In the genomic region with DNA sequence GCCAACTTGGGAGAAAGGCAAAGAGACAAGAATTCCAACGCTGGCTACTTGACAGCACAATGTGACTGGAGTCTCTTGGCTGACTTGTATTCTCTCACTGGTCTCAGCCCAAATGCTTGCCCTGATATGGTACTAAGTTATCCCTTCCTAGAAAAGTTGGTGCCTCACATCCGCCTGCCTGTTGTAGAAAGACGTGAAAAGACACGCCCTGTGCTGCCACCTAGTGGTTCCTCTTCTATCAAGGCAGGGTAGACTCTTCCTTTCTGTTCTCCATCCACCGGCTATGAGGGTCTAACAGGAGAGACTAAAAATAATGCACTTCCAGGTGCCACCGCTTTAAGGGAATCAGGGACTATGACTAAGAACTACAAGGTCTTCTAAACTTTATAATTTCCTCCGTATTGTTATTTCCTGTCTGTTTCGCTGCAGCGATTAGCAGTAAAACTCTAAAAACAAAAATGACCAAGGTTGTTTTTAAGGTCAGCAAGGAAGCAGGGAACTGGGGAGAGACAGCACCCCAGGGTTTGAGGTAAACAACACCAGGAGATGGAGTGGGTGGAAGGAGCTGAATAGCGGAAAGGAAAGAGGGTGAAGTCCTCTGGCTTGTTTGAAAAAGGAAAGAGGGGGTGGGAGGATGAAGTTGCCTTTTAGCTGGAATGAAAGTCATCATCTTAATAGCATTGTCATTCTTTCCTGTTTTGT, we compare ENCODE assay signal across 1 cellular context.
TF ChIP-seq lines count a peak whose summit lies in the region.

No MANE protein-coding gene starts in this region.

TF ChIP-seq in GM12878, 131 proteins besides CTCF, POLR2A, EP300 and RAD21 (continued from another document):
- TF ChIP-seq, protein P1, sequence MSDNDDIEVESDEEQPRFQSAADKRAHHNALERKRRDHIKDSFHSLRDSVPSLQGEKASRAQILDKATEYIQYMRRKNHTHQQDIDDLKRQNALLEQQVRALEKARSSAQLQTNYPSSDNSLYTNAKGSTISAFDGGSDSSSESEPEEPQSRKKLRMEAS (IDR thresholded peaks at IDR 0.05; ENCODE audit: low read depth, low read length), result no peak
- TF ChIP-seq CHD4 (IDR thresholded peaks at IDR 0.05) (no peak), BHLHE40 (IDR thresholded peaks at IDR 0.05; ENCODE audit: borderline replicate concordance in 1 of 2, low read depth in 2 of 2, low read length in 1 of 2) (no peak), ETV6 (conservative IDR thresholded peaks at IDR 0.05 in 1 of 2, IDR thresholded peaks at IDR 0.05 in 1 of 2; ENCODE audit: borderline replicate concordance in 1 of 2, low read depth in 1 of 2) (no peak), EZH2 (IDR thresholded peaks at IDR 0.05; ENCODE audit: borderline replicate concordance, control insufficient read depth, low read depth, low read length) (no peak), CHD2 (IDR thresholded peaks at IDR 0.05; ENCODE audit: borderline replicate concordance, low read depth, low read length) (no peak), ATF7 (IDR thresholded peaks at IDR 0.05; ENCODE audit: low read depth) (no peak), WRNIP1 (IDR thresholded peaks at IDR 0.05; ENCODE audit: borderline replicate concordance, low read depth, low read length) (peak; percentile 71; the same call in 1 of the 2 replicates), SREBF1 (IDR thresholded peaks at IDR 0.05; ENCODE audit: low read length) (no peak), IKZF2 (IDR thresholded peaks at IDR 0.05) (no peak), IRF4 (IDR thresholded peaks at IDR 0.05; ENCODE audit: low read depth, low read length) (peak; percentile 60; the same call in 1 of the 2 replicates), YY1 (IDR thresholded peaks at IDR 0.05; ENCODE audit: low read depth, low read length) (peak; percentile 62; the same call in 1 of the 2 replicates), LARP7 (IDR thresholded peaks at IDR 0.05) (no peak), SRF (IDR thresholded peaks at IDR 0.05; ENCODE audit: low read depth in 2 of 2, low read length in 2 of 2) (no peak), HDAC6 (IDR thresholded peaks at IDR 0.05; ENCODE audit: unreplicated experiment) (no peak), MXI1 (IDR thresholded peaks at IDR 0.05; ENCODE audit: low read depth, low read length) (0 out of 2 replicates have a peak, but pooled peaks have one; percentile 47), CEBPB (IDR thresholded peaks at IDR 0.05; ENCODE audit: borderline replicate concordance in 1 of 2, low read depth in 2 of 2, low read length in 2 of 2) (no peak), SIN3A (IDR thresholded peaks at IDR 0.05; ENCODE audit: low read depth, low read length) (no peak), ZNF384 (IDR thresholded peaks at IDR 0.05; ENCODE audit: borderline replicate concordance, low read depth, low read length) (no peak)
- TF ChIP-seq, protein P2, sequence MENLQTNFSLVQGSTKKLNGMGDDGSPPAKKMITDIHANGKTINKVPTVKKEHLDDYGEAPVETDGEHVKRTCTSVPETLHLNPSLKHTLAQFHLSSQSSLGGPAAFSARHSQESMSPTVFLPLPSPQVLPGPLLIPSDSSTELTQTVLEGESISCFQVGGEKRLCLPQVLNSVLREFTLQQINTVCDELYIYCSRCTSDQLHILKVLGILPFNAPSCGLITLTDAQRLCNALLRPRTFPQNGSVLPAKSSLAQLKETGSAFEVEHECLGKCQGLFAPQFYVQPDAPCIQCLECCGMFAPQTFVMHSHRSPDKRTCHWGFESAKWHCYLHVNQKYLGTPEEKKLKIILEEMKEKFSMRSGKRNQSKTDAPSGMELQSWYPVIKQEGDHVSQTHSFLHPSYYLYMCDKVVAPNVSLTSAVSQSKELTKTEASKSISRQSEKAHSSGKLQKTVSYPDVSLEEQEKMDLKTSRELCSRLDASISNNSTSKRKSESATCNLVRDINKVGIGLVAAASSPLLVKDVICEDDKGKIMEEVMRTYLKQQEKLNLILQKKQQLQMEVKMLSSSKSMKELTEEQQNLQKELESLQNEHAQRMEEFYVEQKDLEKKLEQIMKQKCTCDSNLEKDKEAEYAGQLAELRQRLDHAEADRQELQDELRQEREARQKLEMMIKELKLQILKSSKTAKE (IDR thresholded peaks at IDR 0.05; ENCODE audit: low read depth, poor library complexity, severe bottlenecking), result peak; percentile 18
- TF ChIP-seq, protein P3, sequence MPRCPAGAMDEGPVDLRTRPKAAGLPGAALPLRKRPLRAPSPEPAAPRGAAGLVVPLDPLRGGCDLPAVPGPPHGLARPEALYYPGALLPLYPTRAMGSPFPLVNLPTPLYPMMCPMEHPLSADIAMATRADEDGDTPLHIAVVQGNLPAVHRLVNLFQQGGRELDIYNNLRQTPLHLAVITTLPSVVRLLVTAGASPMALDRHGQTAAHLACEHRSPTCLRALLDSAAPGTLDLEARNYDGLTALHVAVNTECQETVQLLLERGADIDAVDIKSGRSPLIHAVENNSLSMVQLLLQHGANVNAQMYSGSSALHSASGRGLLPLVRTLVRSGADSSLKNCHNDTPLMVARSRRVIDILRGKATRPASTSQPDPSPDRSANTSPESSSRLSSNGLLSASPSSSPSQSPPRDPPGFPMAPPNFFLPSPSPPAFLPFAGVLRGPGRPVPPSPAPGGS (IDR thresholded peaks at IDR 0.05; ENCODE audit: borderline replicate concordance, insufficient read depth, low read depth, low read length, poor library complexity, severe bottlenecking), result no peak
- TF ChIP-seq, protein P4, sequence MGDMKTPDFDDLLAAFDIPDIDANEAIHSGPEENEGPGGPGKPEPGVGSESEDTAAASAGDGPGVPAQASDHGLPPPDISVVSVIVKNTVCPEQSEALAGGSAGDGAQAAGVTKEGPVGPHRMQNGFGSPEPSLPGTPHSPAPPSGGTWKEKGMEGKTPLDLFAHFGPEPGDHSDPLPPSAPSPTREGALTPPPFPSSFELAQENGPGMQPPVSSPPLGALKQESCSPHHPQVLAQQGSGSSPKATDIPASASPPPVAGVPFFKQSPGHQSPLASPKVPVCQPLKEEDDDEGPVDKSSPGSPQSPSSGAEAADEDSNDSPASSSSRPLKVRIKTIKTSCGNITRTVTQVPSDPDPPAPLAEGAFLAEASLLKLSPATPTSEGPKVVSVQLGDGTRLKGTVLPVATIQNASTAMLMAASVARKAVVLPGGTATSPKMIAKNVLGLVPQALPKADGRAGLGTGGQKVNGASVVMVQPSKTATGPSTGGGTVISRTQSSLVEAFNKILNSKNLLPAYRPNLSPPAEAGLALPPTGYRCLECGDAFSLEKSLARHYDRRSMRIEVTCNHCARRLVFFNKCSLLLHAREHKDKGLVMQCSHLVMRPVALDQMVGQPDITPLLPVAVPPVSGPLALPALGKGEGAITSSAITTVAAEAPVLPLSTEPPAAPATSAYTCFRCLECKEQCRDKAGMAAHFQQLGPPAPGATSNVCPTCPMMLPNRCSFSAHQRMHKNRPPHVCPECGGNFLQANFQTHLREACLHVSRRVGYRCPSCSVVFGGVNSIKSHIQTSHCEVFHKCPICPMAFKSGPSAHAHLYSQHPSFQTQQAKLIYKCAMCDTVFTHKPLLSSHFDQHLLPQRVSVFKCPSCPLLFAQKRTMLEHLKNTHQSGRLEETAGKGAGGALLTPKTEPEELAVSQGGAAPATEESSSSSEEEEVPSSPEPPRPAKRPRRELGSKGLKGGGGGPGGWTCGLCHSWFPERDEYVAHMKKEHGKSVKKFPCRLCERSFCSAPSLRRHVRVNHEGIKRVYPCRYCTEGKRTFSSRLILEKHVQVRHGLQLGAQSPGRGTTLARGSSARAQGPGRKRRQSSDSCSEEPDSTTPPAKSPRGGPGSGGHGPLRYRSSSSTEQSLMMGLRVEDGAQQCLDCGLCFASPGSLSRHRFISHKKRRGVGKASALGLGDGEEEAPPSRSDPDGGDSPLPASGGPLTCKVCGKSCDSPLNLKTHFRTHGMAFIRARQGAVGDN (IDR thresholded peaks at IDR 0.05), result no peak
